In the genomic region with DNA sequence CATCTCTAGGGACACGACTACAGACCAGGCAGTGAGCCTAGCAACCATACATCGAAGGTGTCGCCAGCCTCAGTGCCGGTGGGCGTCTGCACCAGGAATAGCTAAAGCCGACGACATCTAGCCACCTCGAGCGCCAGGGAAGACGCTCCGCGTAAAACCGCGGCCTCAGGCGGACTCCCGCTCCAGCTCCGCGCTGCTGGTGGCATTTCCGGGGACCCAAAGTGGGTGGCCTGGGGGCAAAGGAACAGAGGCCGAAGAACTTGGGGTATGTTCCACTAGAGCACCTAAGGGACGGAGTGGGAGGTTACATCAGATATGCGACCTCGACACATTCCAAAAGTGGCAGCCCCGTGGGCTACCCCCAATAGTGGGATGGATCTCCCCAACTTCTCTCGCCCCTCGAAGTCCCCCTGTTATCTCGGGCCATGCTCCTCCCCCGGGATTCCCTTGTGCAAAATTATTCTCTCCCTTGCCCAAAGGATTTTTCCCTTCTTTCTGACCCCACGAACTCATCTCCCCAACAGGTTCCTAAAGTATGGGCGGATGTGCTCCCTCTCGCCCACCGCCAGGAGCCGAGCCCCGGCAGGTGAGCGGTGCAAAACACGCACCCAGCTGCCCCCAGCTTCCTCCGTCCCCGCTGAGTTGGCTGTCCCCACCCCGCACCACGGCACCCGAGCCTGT, we compare ENCODE assay signal across 1 cellular context.
TF ChIP-seq lines count a peak whose summit lies in the region.

No MANE protein-coding gene starts in this region.

TF ChIP-seq in GM12878, 131 proteins besides CTCF, POLR2A, EP300 and RAD21 (continued from another document):
- TF ChIP-seq, protein P1, sequence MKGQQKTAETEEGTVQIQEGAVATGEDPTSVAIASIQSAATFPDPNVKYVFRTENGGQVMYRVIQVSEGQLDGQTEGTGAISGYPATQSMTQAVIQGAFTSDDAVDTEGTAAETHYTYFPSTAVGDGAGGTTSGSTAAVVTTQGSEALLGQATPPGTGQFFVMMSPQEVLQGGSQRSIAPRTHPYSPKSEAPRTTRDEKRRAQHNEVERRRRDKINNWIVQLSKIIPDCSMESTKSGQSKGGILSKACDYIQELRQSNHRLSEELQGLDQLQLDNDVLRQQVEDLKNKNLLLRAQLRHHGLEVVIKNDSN (IDR thresholded peaks at IDR 0.05; ENCODE audit: borderline replicate concordance, extremely low read length, insufficient read depth, low read depth, low read length): no peak
- TF ChIP-seq GATAD2B (conservative IDR thresholded peaks at IDR 0.05; ENCODE audit: low read depth): 0 out of 2 replicates have a peak, but pooled peaks have one; percentile 26
